Comparison of ENCODE assay signal across 12 cellular contexts in the genomic region with DNA sequence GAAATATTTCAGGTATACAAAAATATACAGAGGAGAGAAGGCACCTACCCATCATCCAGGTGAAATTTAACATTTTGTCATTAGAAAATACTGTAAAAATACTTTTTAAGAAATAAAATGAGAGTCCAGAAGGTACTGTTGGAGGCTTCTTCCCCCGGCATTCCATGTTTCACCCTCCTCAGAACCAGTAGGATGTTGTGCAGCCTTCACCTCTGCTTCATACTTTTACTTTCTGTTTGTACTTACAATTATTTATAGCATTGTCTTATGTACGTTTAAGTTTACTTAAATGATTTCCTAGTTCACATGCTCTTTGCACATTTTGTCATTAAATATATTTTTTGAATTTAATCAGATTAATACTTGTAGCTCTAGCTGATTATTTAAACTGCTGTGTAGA. TPM values are rescaled to one million over a fixed set of nuclear protein-coding genes. Genes with fewer than 3 reads are reported as not detected.
DNase-seq lines count a peak whose midpoint lies in the region; ATAC-seq lines count a peak whose summit lies in the region.
"Had no signal": no experiment of that assay in that cellular context is flagged by ENCODE, and none has a peak within 500 bp of the region (broad histone marks: within the 10 kb centered on the region; RNA-seq: fewer than 3 reads in every experiment).

No MANE protein-coding gene starts in this region.

- peak; percentile 70 for ATAC-seq in activated CD8-positive, alpha-beta memory T cell treated with anti-CD3 and anti-CD28 coated beads, Interleukin-2, amount 10 ng/mL, durations not matched to agents 7 days and 5 days
- peak; percentile 59 for ATAC-seq in effector memory CD8-positive, alpha-beta T cell (replicated peaks)
- ATAC-seq: activated CD4-positive, CD25-positive, alpha-beta regulatory T cell treated with anti-CD3 and anti-CD28 coated beads, Interleukin-2, amount 50 U/mL, for 24 hours had no signal

- peaks cover 22% of the 10 kb centered on the region for H3K4me1 Mint-ChIP-seq in activated CD8-positive, alpha-beta memory T cell treated with anti-CD3 and anti-CD28 coated beads, Interleukin-2, amount 10 ng/mL, durations not matched to agents 7 days and 5 days
- peaks cover 8 to 10% of the 10 kb centered on the region in 2 donors for H3K4me1 Mint-ChIP-seq in effector memory CD8-positive, alpha-beta T cell (ENCODE audit: low read depth in 2 of 2)
- H3K4me1 Mint-ChIP-seq: nephron had no signal

- H3K9ac ChIP-seq in skeletal muscle satellite cell (ENCODE audit: low read depth, low read length): no peak overlapping the region

- H3K36me3 ChIP-seq in KOPT-K1 (ENCODE audit: insufficient read depth, low read length) (no peaks in the 10 kb centered on the region), skeletal muscle satellite cell (ENCODE audit: insufficient read depth, low read length) (no peaks in the 10 kb centered on the region)

- DNase-seq in activated CD8-positive, alpha-beta memory T cell treated with anti-CD3 and anti-CD28 coated beads, Interleukin-2, amount 10 ng/mL, durations not matched to agents 7 days and 5 days: no peak
- DNase-seq in activated CD8-positive, alpha-beta memory T cell treated with anti-CD3 and anti-CD28 coated beads, Interleukin-2, amount 50 U/mL, for 48 hours: no peak
- DNase-seq in effector memory CD8-positive, alpha-beta T cell: no peak
- DNase-seq in caudate nucleus (lab: John Stamatoyannopoulos, UW): no peak
- DNase-seq in SHP77 treated with DMSO at 0.1 percent for 48 hours (lab: John Stamatoyannopoulos, UW): no peak
- no peak for DNase-seq in anterior cingulate cortex (lab: John Stamatoyannopoulos, UW)
- DNase-seq: GDM1, H7 had no signal

- H3K27ac Mint-ChIP-seq in activated CD8-positive, alpha-beta memory T cell treated with anti-CD3 and anti-CD28 coated beads, Interleukin-2, amount 10 ng/mL, durations not matched to agents 7 days and 5 days: peak overlapping the region; percentile 69
- H3K27ac Mint-ChIP-seq in effector memory CD8-positive, alpha-beta T cell: peak overlapping the region; percentile 63 to 72
- H3K27ac Mint-ChIP-seq: nephron had no signal

- H3K27me3 ChIP-seq in skeletal muscle satellite cell (ENCODE audit: control insufficient read depth, insufficient read depth, low read length): no peaks in the 10 kb centered on the region

- peaks cover 5% of the 10 kb centered on the region for H3K9me3 Mint-ChIP-seq in activated CD8-positive, alpha-beta memory T cell treated with anti-CD3 and anti-CD28 coated beads, Interleukin-2, amount 10 ng/mL, durations not matched to agents 7 days and 5 days (ENCODE audit: low read depth)
- peaks cover 0 to 3% of the 10 kb centered on the region in 2 donors for H3K9me3 Mint-ChIP-seq in effector memory CD8-positive, alpha-beta T cell

- H3K9me3 ChIP-seq in KOPT-K1 (ENCODE audit: insufficient read depth, low read length, poor library complexity, severe bottlenecking) (peaks cover 7% of the 10 kb centered on the region), skeletal muscle satellite cell (replicated peaks; ENCODE audit: low read length) (no peaks in the 10 kb centered on the region)

- no peak overlapping the region for H3K4me3 ChIP-seq in skeletal muscle satellite cell (ENCODE audit: low read length)

- peaks cover 14% of the 10 kb centered on the region for H3K36me3 Mint-ChIP-seq in activated CD8-positive, alpha-beta memory T cell treated with anti-CD3 and anti-CD28 coated beads, Interleukin-2, amount 10 ng/mL, durations not matched to agents 7 days and 5 days
- H3K36me3 Mint-ChIP-seq in effector memory CD8-positive, alpha-beta T cell (ENCODE audit: insufficient read depth): no peaks in the 10 kb centered on the region

- H3K27ac ChIP-seq in KOPT-K1 (ENCODE audit: low read depth, low read length, poor library complexity, severe bottlenecking) (peak overlapping the region; percentile 48), caudate nucleus (ENCODE audit: low read depth, low read length) (no peak overlapping the region)

- no peaks in the 10 kb centered on the region for H3K27me3 Mint-ChIP-seq in activated CD8-positive, alpha-beta memory T cell treated with anti-CD3 and anti-CD28 coated beads, Interleukin-2, amount 10 ng/mL, durations not matched to agents 7 days and 5 days
- H3K27me3 Mint-ChIP-seq in effector memory CD8-positive, alpha-beta T cell: no peaks in the 10 kb centered on the region

- H3K4me3 Mint-ChIP-seq in activated CD8-positive, alpha-beta memory T cell treated with anti-CD3 and anti-CD28 coated beads, Interleukin-2, amount 10 ng/mL, durations not matched to agents 7 days and 5 days: peak overlapping the region; percentile 57
- H3K4me3 Mint-ChIP-seq in effector memory CD8-positive, alpha-beta T cell: peak overlapping the region; percentile 66 to 72
- H3K4me3 Mint-ChIP-seq: nephron had no signal

- peak overlapping the region; percentile 37 for H3K4me2 ChIP-seq in skeletal muscle satellite cell (ENCODE audit: low read length)

- CTCF ChIA-PET in activated CD8-positive, alpha-beta memory T cell treated with anti-CD3 and anti-CD28 coated beads, Interleukin-2, amount 10 ng/mL, durations not matched to agents 7 days and 5 days (lab: Charles Lee): interaction anchor here (0.9 to 1.5 kb wide), 2 partner anchors 15 to 301 kb away, joined by 3 to 6 read pairs; no protein-coding TSS in a partner anchor

- H3K4me1 ChIP-seq in skeletal muscle satellite cell (ENCODE audit: control insufficient read depth, insufficient read depth, low read length): peaks cover 9% of the 10 kb centered on the region

RNA-seq across cellular contexts. Expression of gene TMEM200A, which starts 30.9 kb away (rescaled TPM):
- total RNA-seq in activated CD8-positive, alpha-beta memory T cell treated with anti-CD3 and anti-CD28 coated beads, Interleukin-2, amount 10 ng/mL, durations not matched to agents 7 days and 5 days: 1 to 10 TPM; 3.0 to 5.0 TPM
- total RNA-seq in skeletal muscle satellite cell (2012; rRNA removed): 1.1 and 2.3 TPM in 2 replicates
